10 cellular contexts compared by ENCODE assay signal in the genomic region with DNA sequence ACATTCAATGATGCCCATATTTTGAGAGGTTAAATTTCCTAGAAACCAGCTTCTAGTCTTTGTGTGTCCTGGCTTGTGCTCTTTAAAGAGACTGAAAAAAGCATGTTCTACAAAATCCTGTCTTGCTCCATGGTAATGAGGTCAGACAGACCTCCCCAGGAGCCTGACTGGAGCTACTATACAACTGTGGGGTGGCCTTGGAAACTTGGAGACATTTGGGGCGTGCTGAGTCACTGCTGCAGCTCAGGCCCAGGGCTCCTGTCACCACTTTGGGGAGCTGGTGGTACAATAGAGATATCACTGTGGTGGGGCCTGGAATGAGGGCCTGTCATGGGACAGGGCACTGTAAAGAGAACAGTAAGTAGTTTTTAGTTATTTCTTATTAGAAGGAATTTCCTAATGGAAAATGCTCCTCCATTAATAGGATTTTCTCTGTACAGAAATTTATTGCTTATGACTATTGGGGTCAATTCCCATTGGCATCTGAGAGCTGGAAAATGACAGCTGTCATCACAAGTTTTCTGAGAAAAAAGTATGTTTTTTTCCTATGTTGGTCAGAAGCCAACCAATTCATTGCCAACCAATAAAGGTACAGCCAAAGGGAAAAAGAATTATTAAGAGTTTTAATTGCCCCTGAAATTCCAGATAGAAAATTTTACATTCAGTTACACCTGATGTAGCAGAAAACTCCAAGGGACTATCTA.
DNase-seq lines count a peak whose midpoint lies in the region; ATAC-seq, FAIRE-seq and TF ChIP-seq lines count a peak whose summit lies in the region.
"Had no signal": no experiment of that assay in that cellular context is flagged by ENCODE, and none has a peak within 500 bp of the region (broad histone marks: within the 10 kb centered on the region; RNA-seq: fewer than 3 reads in every experiment).

No MANE protein-coding gene starts in this region.

- H3K9ac ChIP-seq in HUES64 (ENCODE audit: low read depth, low read length), result no peak overlapping the region; the same call in 1 of the 2 replicates
- no peak overlapping the region for H3K9ac ChIP-seq in keratinocyte (ENCODE audit: control insufficient read depth, extremely low read depth, insufficient read depth, low read length)

- TF ChIP-seq CTCF in cardiac fibroblast (IDR thresholded peaks at IDR 0.05; ENCODE audit: low read depth, low read length) (no peak), keratinocyte (optimal IDR thresholded peaks at IDR 0.05 in 1 of 3, IDR thresholded peaks at IDR 0.05 in 1 of 3, conservative IDR thresholded peaks at IDR 0.05 in 1 of 3; ENCODE audit: extremely low read depth in 1 of 3, insufficient read depth in 2 of 3, low read length in 3 of 3) (no peak), testis (IDR thresholded peaks at IDR 0.05) (no peak)

- 80% methylated on average over 1 of the region's 1 CpG for WGBS in HUES64
- 67 to 83% methylated on average over 1 of the region's 1 CpG for WGBS in testis, 2 donors

- no peak overlapping the region for H3K4me3 ChIP-seq in HUES64 (ENCODE audit: low read length)
- no peak overlapping the region for H3K4me3 ChIP-seq in cardiac fibroblast (replicated peaks in 1 of 2; ENCODE audit: low read depth in 2 of 2, low read length in 2 of 2)
- no peak overlapping the region for H3K4me3 ChIP-seq in keratinocyte (ENCODE audit: control insufficient read depth in 2 of 3, extremely low read depth in 1 of 3, insufficient read depth in 2 of 3, low read depth in 1 of 3, low read length in 3 of 3)
- H3K4me3 ChIP-seq in testis, result no peak overlapping the region
- H3K4me3 ChIP-seq: Peyer's patch had no signal

- H3K27ac ChIP-seq in HUES64 (ENCODE audit: low read depth, low read length) (peak overlapping the region; percentile 51; the same call in 1 of the 2 replicates), keratinocyte (ENCODE audit: control insufficient read depth, insufficient read depth, low read length) (peak overlapping the region; percentile 63), testis (no peak overlapping the region)
- H3K27ac ChIP-seq: Peyer's patch had no signal

- H3K4me1 ChIP-seq in HUES64 (ENCODE audit: insufficient read depth, low read length) (peaks cover 29% of the 10 kb centered on the region), keratinocyte (ENCODE audit: control insufficient read depth, extremely low read depth, insufficient read depth, low read length) (peaks cover 48% of the 10 kb centered on the region), testis (peaks cover 36% of the 10 kb centered on the region)

- H3K9me3 ChIP-seq in HUES64 (ENCODE audit: insufficient read depth, low read depth, low read length), result no peaks in the 10 kb centered on the region
- no peaks in the 10 kb centered on the region for H3K9me3 ChIP-seq in keratinocyte (ENCODE audit: control insufficient read depth, low read depth, low read length)
- no peaks in the 10 kb centered on the region for H3K9me3 ChIP-seq in testis
- H3K9me3 ChIP-seq: Peyer's patch had no signal

- H3K79me2 ChIP-seq in keratinocyte (ENCODE audit: control insufficient read depth, insufficient read depth, low read length), result no peaks in the 10 kb centered on the region

- dilution Hi-C loops in keratinocyte (cut with MboI; ENCODE audit: extremely low pct_ligation_motif_present, low sequenced_read_pairs), result no loop called here

- peak; percentile 66 to 86 for DNase-seq in cardiac fibroblast (ENCODE audit: low read depth in 2 of 2)
- DNase-seq in keratinocyte (ENCODE audit: low read depth, low spot score), result no peak
- peak; percentile 46 for DNase-seq in testis
- no peak for DNase-seq in hepatic stellate cell (ENCODE audit: low spot score)
- DNase-seq in NCI-H524 (lab: John Stamatoyannopoulos, UW), result no peak
- DNase-seq in activated CD4-positive, alpha-beta T cell treated with anti-CD3 and anti-CD28 coated beads, Interleukin-2, amount 50 U/mL, for 4 hours, result no peak
- DNase-seq: activated CD4-positive, alpha-beta T cell treated with anti-CD3 and anti-CD28 coated beads for 48 hours had no signal

- no peaks in the 10 kb centered on the region for H4K20me1 ChIP-seq in keratinocyte (ENCODE audit: control insufficient read depth, extremely low read depth, insufficient read depth, low read length)

- intact Hi-C loops in testis (cut with DNase I; ENCODE audit: low total_unique reads), result no loop called here

- H2AFZ ChIP-seq in keratinocyte (ENCODE audit: control insufficient read depth, low read length), result no peak overlapping the region

- peak overlapping the region; percentile 69 for H3K4me2 ChIP-seq in keratinocyte (ENCODE audit: control insufficient read depth, extremely low read depth, insufficient read depth, low read depth, low read length)

- FAIRE-seq in keratinocyte (lab: Jason Lieb, UNC), result peak; percentile 13

- H3K27me3 ChIP-seq in HUES64 (ENCODE audit: insufficient read depth, low read length), result no peaks in the 10 kb centered on the region
- no peaks in the 10 kb centered on the region for H3K27me3 ChIP-seq in keratinocyte (ENCODE audit: control insufficient read depth, extremely low read depth, insufficient read depth, low read length)
- no peaks in the 10 kb centered on the region for H3K27me3 ChIP-seq in testis
- H3K27me3 ChIP-seq: Peyer's patch had no signal

- H3K36me3 ChIP-seq in HUES64 (ENCODE audit: insufficient read depth, low read length) (no peaks in the 10 kb centered on the region), keratinocyte (ENCODE audit: control insufficient read depth in 2 of 2, extremely low read depth in 1 of 2, insufficient read depth in 2 of 2, low read length in 2 of 2) (no peaks in the 10 kb centered on the region), testis (ENCODE audit: low read depth, missing control alignments) (no peaks in the 10 kb centered on the region)
- H3K36me3 ChIP-seq: Peyer's patch had no signal

- no peaks in the 10 kb centered on the region for H3K9me1 ChIP-seq in keratinocyte (ENCODE audit: control insufficient read depth, extremely low read depth, insufficient read depth, low read length)

- no peak for ATAC-seq in HG02970 (IDR thresholded peaks at IDR 0.05; ENCODE audit: low FRiP score, unreplicated experiment)

- no peak for TF ChIP-seq POLR2A in testis (IDR thresholded peaks at IDR 0.05)

Comparison
In these comparisons a context has a peak if more than half of its experiments do, and no peak if none do; other contexts are left out.
1. H3K27ac ChIP-seq: peak in HUES64 (single experiment) and keratinocyte (single experiment); none in testis (0 of 2).
2. DNase-seq: peak in cardiac fibroblast (2 of 2) and testis (single experiment); none in keratinocyte (single experiment), hepatic stellate cell (single experiment), NCI-H524 (0 of 2) and activated CD4-positive, alpha-beta T cell treated with anti-CD3 and anti-CD28 coated beads, Interleukin-2, amount 50 U/mL, for 4 hours (0 of 2).